In the genomic region with DNA sequence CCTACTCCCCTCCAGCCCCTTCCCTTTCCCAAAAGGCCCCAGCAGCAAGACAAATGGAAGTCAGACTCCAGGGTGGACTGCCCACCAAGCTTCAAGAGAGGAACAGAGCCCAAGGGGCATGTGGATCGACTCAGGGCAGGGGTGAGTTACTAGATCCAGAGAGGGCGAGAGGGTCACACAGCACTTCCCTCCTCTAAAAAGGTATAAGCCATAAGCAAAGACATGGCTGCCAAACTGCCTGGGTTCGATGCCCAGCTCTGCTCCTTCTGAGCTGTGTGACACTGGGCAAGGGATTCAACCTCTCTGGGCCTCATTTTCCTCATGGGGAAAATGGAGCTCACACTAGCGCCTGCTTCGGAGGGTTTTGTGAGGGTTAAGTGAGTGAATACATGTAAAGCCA, we compare ENCODE assay signal across 13 cellular contexts. TPM values are rescaled to one million over a fixed set of nuclear protein-coding genes. Genes with fewer than 3 reads are reported as not detected.
A peak's percentile ranks its signal among the peaks of the same experiment; 100 is the strongest.
DNase-seq lines count a peak whose midpoint lies in the region; ATAC-seq, FAIRE-seq and TF ChIP-seq lines count a peak whose summit lies in the region.
"Had no signal": no experiment of that assay in that cellular context is flagged by ENCODE, and none has a peak within 500 bp of the region (broad histone marks: within the 10 kb centered on the region; RNA-seq: fewer than 3 reads in every experiment).

No MANE protein-coding gene starts in this region.

- no peaks in the 10 kb centered on the region for H3K27me3 Mint-ChIP-seq in stimulated activated naive B cell treated with anti-CD40 and anti-IgM and Interleukin-4, amounts not matched to agents 10 μg/mL and 1 μg/mL and 100 μg/mL, for 72 hours
- peaks cover 27% of the 10 kb centered on the region for H3K27me3 Mint-ChIP-seq in H9 (ENCODE audit: low read depth)

- H3K27ac ChIP-seq in HUES6 (ENCODE audit: low read depth, low read length) (peak overlapping the region; percentile 68; the same call in 1 of the 2 replicates), K562 (ENCODE audit: extremely low read depth, low read depth, low read length) (no peak overlapping the region), lower lobe of right lung (peak overlapping the region; percentile 77), H9 (ENCODE audit: insufficient read length, low read depth, low read length) (no peak overlapping the region)
- H3K27ac ChIP-seq: KMS-11 had no signal

- no peak overlapping the region for H3K14ac ChIP-seq in H9 (ENCODE audit: insufficient read depth, low read length)

- no peak for TF ChIP-seq CTCF in K562 (IDR thresholded peaks at IDR 0.05 in 2 of 3, conservative IDR thresholded peaks at IDR 0.05 in 1 of 3; ENCODE audit: insufficient read depth in 2 of 3, low read depth in 1 of 3, low read length in 3 of 3)
- TF ChIP-seq CTCF in lower lobe of right lung (IDR thresholded peaks at IDR 0.05): no peak
- TF ChIP-seq CTCF in H9 (conservative IDR thresholded peaks at IDR 0.05): no peak

- H4K91ac ChIP-seq in H9 (ENCODE audit: insufficient read length, low read depth, low read length): no peak overlapping the region

- H3K9me3 ChIP-seq in HUES6 (ENCODE audit: control insufficient read depth, insufficient read depth, low read depth, low read length) (no peaks in the 10 kb centered on the region), K562 (replicated peaks; ENCODE audit: control insufficient read depth, insufficient read depth, low read depth, low read length) (no peaks in the 10 kb centered on the region), lower lobe of right lung (no peaks in the 10 kb centered on the region), H9 (ENCODE audit: control insufficient read depth, low read depth, low read length) (no peaks in the 10 kb centered on the region)
- H3K9me3 ChIP-seq: mucosa of descending colon had no signal

- H4K8ac ChIP-seq in H9 (replicated peaks; ENCODE audit: insufficient read length, low read depth, low read length): no peak overlapping the region

- H2BK5ac ChIP-seq in H9 (ENCODE audit: insufficient read length, low read length): no peak overlapping the region

- peaks cover 45 to 79% of the 10 kb centered on the region in 2 donors for H3K4me1 Mint-ChIP-seq in stimulated activated naive B cell treated with anti-CD40 and anti-IgM and Interleukin-4, amounts not matched to agents 10 μg/mL and 1 μg/mL and 100 μg/mL, for 72 hours
- peaks cover 41 to 51% of the 10 kb centered on the region in 2 experiments for H3K4me1 Mint-ChIP-seq in H9

- H2AFZ ChIP-seq in K562 (ENCODE audit: low read depth, low read length) (no peak overlapping the region), H9 (ENCODE audit: low read length) (no peak overlapping the region)

- H3K9me3 Mint-ChIP-seq in stimulated activated naive B cell treated with anti-CD40 and anti-IgM and Interleukin-4, amounts not matched to agents 10 μg/mL and 1 μg/mL and 100 μg/mL, for 72 hours: peaks cover 0 to 4% of the 10 kb centered on the region in 2 donors
- peaks cover 0 to 2% of the 10 kb centered on the region in 2 experiments; a peak in 1 of 5 replicates for H3K9me3 Mint-ChIP-seq in H9

- H3K4me2 ChIP-seq in K562 (ENCODE audit: insufficient read depth, low read length) (no peak overlapping the region), H9 (ENCODE audit: insufficient read depth, insufficient read length, low read length) (no peak overlapping the region)
- H3K4me2 ChIP-seq: KMS-11 had no signal

- WGBS in K562 (ENCODE audit: insufficient coverage, low coverage, missing lambda C conversion rate): 95% methylated on average over 5 of the region's 5 CpGs
- no CpG with 5 or more reads among the region's 5 CpGs for WGBS in H9 (ENCODE audit: extremely low coverage, insufficient read length, low lambda C conversion rate)

- H4K5ac ChIP-seq in H9 (ENCODE audit: insufficient read length, low read depth, low read length): no peak overlapping the region

- no peak overlapping the region for H2BK12ac ChIP-seq in H9 (ENCODE audit: insufficient read length, low read depth, low read length)

- no peak overlapping the region for H3K23ac ChIP-seq in H9 (ENCODE audit: insufficient read length, low read depth, low read length)

- H3K27me3 ChIP-seq in HUES6 (ENCODE audit: control insufficient read depth, insufficient read depth, low read length) (peaks cover 5% of the 10 kb centered on the region; the same call in 1 of the 2 replicates), K562 (ENCODE audit: control insufficient read depth in 2 of 2, insufficient read depth in 2 of 2, low read length in 2 of 2) (no peaks in the 10 kb centered on the region), lower lobe of right lung (ENCODE audit: low read depth) (peaks cover 23% of the 10 kb centered on the region), H9 (ENCODE audit: insufficient read depth, low read length) (no peaks in the 10 kb centered on the region; the same call in 1 of the 2 replicates)

- peak overlapping the region; percentile 11 for H3K9ac ChIP-seq in HUES6 (ENCODE audit: low read length)
- H3K9ac ChIP-seq in K562 (ENCODE audit: insufficient read depth in 1 of 2, low read depth in 2 of 2, low read length in 2 of 2): no peak overlapping the region; a peak in 1 of 4 replicates
- no peak overlapping the region for H3K9ac ChIP-seq in H9 (ENCODE audit: extremely low read depth, insufficient read length, low read length)
- H3K9ac ChIP-seq: KMS-11 had no signal

- no peak for TF ChIP-seq RAD21 in K562 (CRISPR knock-in tag; conservative IDR thresholded peaks at IDR 0.05 in 1 of 2, IDR thresholded peaks at IDR 0.05 in 1 of 2)

- H2AK5ac ChIP-seq in H9 (ENCODE audit: insufficient read length, low read length): no peak overlapping the region

- peak overlapping the region; percentile 94 to 95 for H3K4me3 Mint-ChIP-seq in stimulated activated naive B cell treated with anti-CD40 and anti-IgM and Interleukin-4, amounts not matched to agents 10 μg/mL and 1 μg/mL and 100 μg/mL, for 72 hours
- peak overlapping the region in 1 of 2 experiments; percentile 61; a peak in 3 of 5 replicates for H3K4me3 Mint-ChIP-seq in H9

- no peak for ATAC-seq in K562
- no peak for ATAC-seq in lower lobe of right lung
- no peak for ATAC-seq in stimulated activated naive B cell treated with anti-CD40 and anti-IgM and Interleukin-4, amounts not matched to agents 10 μg/mL and 1 μg/mL and 100 μg/mL, for 72 hours (replicated peaks)
- no peak for ATAC-seq in GM21529 (IDR thresholded peaks at IDR 0.05; ENCODE audit: unreplicated experiment)
- ATAC-seq: mucosa of descending colon had no signal

- in situ Hi-C loops in K562 (cut with MboI): no loop called here

- CTCF ChIA-PET in K562 (lab: Yijun Ruan, JAX; ENCODE audit: low intra/inter-chr PET ratio): interaction anchor here (0.6 kb wide), 1 partner anchor 8 kb away, joined by 3 read pairs; no protein-coding TSS in a partner anchor

- H4K20me1 ChIP-seq in K562 (replicated peaks; ENCODE audit: control insufficient read depth, insufficient read depth, low read length) (no peaks in the 10 kb centered on the region), H9 (ENCODE audit: control insufficient read depth, insufficient read depth, insufficient read length) (no peaks in the 10 kb centered on the region)

- H3K4ac ChIP-seq in H9 (ENCODE audit: low read depth, low read length): no peak overlapping the region

- BruUV-seq in K562 (replicated peaks; lab: Mats Ljungman, UMichigan): no TSS peak

- no peaks in the 10 kb centered on the region for H3K36me3 ChIP-seq in HUES6 (ENCODE audit: control insufficient read depth, insufficient read depth, low read length)
- peaks cover 31% of the 10 kb centered on the region; the same call in 2 of the 3 replicates for H3K36me3 ChIP-seq in K562 (ENCODE audit: control insufficient read depth, insufficient read depth, low read length)
- no peaks in the 10 kb centered on the region for H3K36me3 ChIP-seq in lower lobe of right lung

- peak overlapping the region; percentile 47 for H3K27ac Mint-ChIP-seq in stimulated activated naive B cell treated with anti-CD40 and anti-IgM and Interleukin-4, amounts not matched to agents 10 μg/mL and 1 μg/mL and 100 μg/mL, for 72 hours
- no peak overlapping the region; a peak in 1 of 7 replicates for H3K27ac Mint-ChIP-seq in H9

- no peak overlapping the region for H2BK20ac ChIP-seq in H9 (ENCODE audit: low read depth, low read length, poor library complexity, severe bottlenecking)

- H2BK120ac ChIP-seq in H9 (ENCODE audit: low read depth, low read length, poor library complexity, severe bottlenecking): no peak overlapping the region

- no peak overlapping the region for H3K18ac ChIP-seq in H9 (ENCODE audit: insufficient read length, low read depth, low read length)

- H3K56ac ChIP-seq in H9 (ENCODE audit: insufficient read length, low read depth, low read length): no peak overlapping the region

- TF ChIP-seq EP300 in K562 (IDR thresholded peaks at IDR 0.05; ENCODE audit: low read length): no peak

- DNase-seq in K562 (ENCODE audit: extremely low read depth in 1 of 4, low spot score in 3 of 4) (peak in 1 of 4 experiments; percentile 4), lower lobe of right lung (no peak), LoVo (ENCODE audit: low spot score) (no peak), H9 (no peak), GF-D8 (lab: John Stamatoyannopoulos, UW) (no peak)
- DNase-seq in stimulated activated naive B cell treated with anti-CD40 and anti-IgM and Interleukin-4, amounts not matched to agents 10 μg/mL and 1 μg/mL and 100 μg/mL, for 72 hours: no peak
- DNase-seq: mucosa of descending colon, SHP77 treated with DMSO at 0.1 percent for 48 hours had no signal

- TF ChIP-seq POLR2A in K562 (conservative IDR thresholded peaks at IDR 0.05): no peak

- H3K79me2 ChIP-seq in K562 (ENCODE audit: control insufficient read depth, insufficient read depth, low read length) (peaks cover 39% of the 10 kb centered on the region), H9 (ENCODE audit: insufficient read depth, low read length) (no peaks in the 10 kb centered on the region)

- H3K79me1 ChIP-seq in H9 (ENCODE audit: insufficient read depth, low read depth, low read length, poor library complexity, severe bottlenecking): no peaks in the 10 kb centered on the region

- H3K4me3 ChIP-seq in HUES6 (ENCODE audit: low read depth, low read length) (peak overlapping the region; percentile 22; the same call in 1 of the 2 replicates), K562 (no peak overlapping the region), lower lobe of right lung (peak overlapping the region; percentile 58)
- H3K4me3 ChIP-seq: mucosa of descending colon had no signal

- no peak for FAIRE-seq in K562 (lab: Jason Lieb, UNC)
- FAIRE-seq: colon, H54 had no signal

- POLR2A ChIA-PET in K562 (lab: Yijun Ruan, JAX): interaction anchor here (0.6 to 1.0 kb wide), 3 partner anchors 9 to 122 kb away, joined by 3 to 4 read pairs (median 4); a partner anchor contains a TSS

- peaks cover 11% of the 10 kb centered on the region for H3K23me2 ChIP-seq in H9 (ENCODE audit: insufficient read length, low read depth, low read length, poor library complexity, severe bottlenecking)

- H3K36me3 Mint-ChIP-seq in stimulated activated naive B cell treated with anti-CD40 and anti-IgM and Interleukin-4, amounts not matched to agents 10 μg/mL and 1 μg/mL and 100 μg/mL, for 72 hours: peaks cover 56 to 71% of the 10 kb centered on the region in 2 donors
- no peaks in the 10 kb centered on the region; a peak in 2 of 7 replicates for H3K36me3 Mint-ChIP-seq in H9 (ENCODE audit: insufficient read depth in 1 of 3, low read depth in 3 of 3)

- H3T11ph ChIP-seq in H9 (ENCODE audit: low read length): no peak overlapping the region

- intact Hi-C loops in K562 (cut with micrococcal nuclease): no loop called here
- intact Hi-C loops in lower lobe of right lung (cut with DNase I): no loop called here

- no peaks in the 10 kb centered on the region for H3K9me1 ChIP-seq in K562 (ENCODE audit: control insufficient read depth, insufficient read depth, low read length)

- no peak overlapping the region for H2BK15ac ChIP-seq in H9 (ENCODE audit: low read depth, low read length)

- peaks cover 41% of the 10 kb centered on the region for H3K4me1 ChIP-seq in HUES6 (ENCODE audit: control insufficient read depth, insufficient read depth, low read length)
- peaks cover 10 to 54% of the 10 kb centered on the region in 2 experiments; a peak in 4 of 5 replicates for H3K4me1 ChIP-seq in K562 (replicated peaks in 1 of 2; ENCODE audit: control insufficient read depth in 2 of 2, insufficient read depth in 2 of 2, low read length in 2 of 2)
- peaks cover 31% of the 10 kb centered on the region for H3K4me1 ChIP-seq in lower lobe of right lung
- H3K4me1 ChIP-seq in H9 (ENCODE audit: insufficient read depth, low read length): peaks cover 3% of the 10 kb centered on the region; the same call in 1 of the 2 replicates

RNA-seq across cellular contexts. Expression of a gene that starts 3.8 kb away (rescaled TPM):
- total RNA-seq in K562 (2011; cell fraction: chromatin; rRNA removed; ENCODE audit: low replicate concordance): 6.6 and 11.8 TPM in 2 replicates
- 9.3 and 13.7 TPM in 2 replicates for total RNA-seq in K562 (2011; cell fraction: nucleolus; rRNA removed)
- total RNA-seq in K562 (2011; cell fraction: nucleoplasm; rRNA removed): 11.6 and 12.5 TPM in 2 replicates
- total RNA-seq in K562 (2014; rRNA removed): 60.7 and 74.0 TPM in 2 replicates
- 0.80 and 1.7 TPM in 2 replicates for total RNA-seq in K562 (2014; rRNA removed; fragmentation: Illumina TruSeq; extraction: Trizol)
- total RNA-seq in K562 (2015; rRNA removed; fragmentation: Illumina TruSeq; extraction: Trizol): 6.5 and 7.5 TPM in 2 replicates
- total RNA-seq in K562 (2021): 107 TPM in 2 replicates
- 24.7 and 26.4 TPM in 2 replicates for polyA plus RNA-seq in K562 (2011; rRNA removed)
- polyA plus RNA-seq in K562 (2011; cell fraction: cytosol; rRNA removed): 41.0 and 143 TPM in 2 replicates
- polyA plus RNA-seq in K562 (2011; cell fraction: nucleus; rRNA removed): 21.3 and 32.8 TPM in 2 replicates
- 67.8 and 104 TPM in 2 replicates for polyA plus RNA-seq in K562 (2012)
- polyA plus RNA-seq in K562 (2014; fragmentation: Illumina TruSeq; extraction: Trizol): 12.1 and 31.5 TPM in 2 replicates
- 1 to 10 TPM in 1 of 2 experiments, under 1 TPM in 1; 0.44 to 1.1 TPM for polyA plus RNA-seq in K562 (2014; fragmentation: Nextera tagmentation; extraction: Ambion mirVana)
- polyA plus RNA-seq in K562 (2014; rRNA removed): 179 and 181 TPM in 2 replicates
- polyA minus RNA-seq in K562 (2011; rRNA and poly(A)+ RNA removed): 1.6 and 1.9 TPM in 2 replicates
- polyA minus RNA-seq in K562 (2011; cell fraction: cytosol; rRNA and poly(A)+ RNA removed): 10.9 and 22.5 TPM in 2 replicates
- 5.1 and 10.1 TPM in 2 replicates for polyA minus RNA-seq in K562 (2011; cell fraction: nucleus; rRNA and poly(A)+ RNA removed)
- total RNA-seq in lower lobe of right lung: 65.0 TPM
- total RNA-seq in H9 (2021): 18.3 and 19.6 TPM in 2 replicates

RNA-seq across cellular contexts. Expression of a gene that starts 12.0 kb away (rescaled TPM):
- total RNA-seq in K562 (2011; cell fraction: chromatin; rRNA removed; ENCODE audit: low replicate concordance): 0.49 and 2.1 TPM in 2 replicates
- 1.7 and 3.2 TPM in 2 replicates for total RNA-seq in K562 (2011; cell fraction: nucleolus; rRNA removed)
- total RNA-seq in K562 (2011; cell fraction: nucleoplasm; rRNA removed): 0.73 and 4.7 TPM in 2 replicates
- total RNA-seq in K562 (2014; rRNA removed): 1.0 and 3.5 TPM in 2 replicates
- total RNA-seq in K562 (2014; rRNA removed; fragmentation: Illumina TruSeq; extraction: Trizol): 0.38 and 0.84 TPM in 2 replicates
- total RNA-seq in K562 (2015; rRNA removed; fragmentation: Illumina TruSeq; extraction: Trizol): 0.65 and 1.4 TPM in 2 replicates
- 1.9 and 2.1 TPM in 2 replicates for total RNA-seq in K562 (2021)
- polyA plus RNA-seq in K562 (2011; rRNA removed): 4.5 and 4.6 TPM in 2 replicates
- 3.5 and 6.8 TPM in 2 replicates for polyA plus RNA-seq in K562 (2011; cell fraction: cytosol; rRNA removed)
- polyA plus RNA-seq in K562 (2011; cell fraction: nucleus; rRNA removed): 3.8 and 4.9 TPM in 2 replicates
- polyA plus RNA-seq in K562 (2012): 0.69 and 1.3 TPM in 2 replicates
- 3.6 and 4.4 TPM in 2 replicates for polyA plus RNA-seq in K562 (2014; fragmentation: Illumina TruSeq; extraction: Trizol)
- polyA plus RNA-seq in K562 (2014; fragmentation: Nextera tagmentation; extraction: Ambion mirVana): 1 to 10 TPM; 3.4 to 4.1 TPM
- polyA plus RNA-seq in K562 (2014; rRNA removed): 0.93 and 1.6 TPM in 2 replicates
- polyA minus RNA-seq in K562 (2011; rRNA and poly(A)+ RNA removed): 1.9 and 3.0 TPM in 2 replicates
- polyA minus RNA-seq in K562 (2011; cell fraction: cytosol; rRNA and poly(A)+ RNA removed): 4.6 TPM in 1 of 2 replicates, not detected in the other
- 0.40 and 2.0 TPM in 2 replicates for polyA minus RNA-seq in K562 (2011; cell fraction: nucleus; rRNA and poly(A)+ RNA removed)
- total RNA-seq in lower lobe of right lung: 202 TPM
- total RNA-seq in H9 (2021): 283 and 287 TPM in 2 replicates

RNA-seq across cellular contexts. Expression of a gene that starts 28.4 kb away (rescaled TPM):
- 5.0 and 8.4 TPM in 2 replicates for total RNA-seq in K562 (2011; cell fraction: chromatin; rRNA removed; ENCODE audit: low replicate concordance)
- total RNA-seq in K562 (2011; cell fraction: nucleolus; rRNA removed): 4.9 and 7.2 TPM in 2 replicates
- 5.0 and 6.9 TPM in 2 replicates for total RNA-seq in K562 (2011; cell fraction: nucleoplasm; rRNA removed)
- 4.1 and 4.6 TPM in 2 replicates for total RNA-seq in K562 (2014; rRNA removed)
- total RNA-seq in K562 (2014; rRNA removed; fragmentation: Illumina TruSeq; extraction: Trizol): 1.1 and 1.6 TPM in 2 replicates
- 2.2 and 2.3 TPM in 2 replicates for total RNA-seq in K562 (2015; rRNA removed; fragmentation: Illumina TruSeq; extraction: Trizol)
- total RNA-seq in K562 (2021): 5.7 and 6.2 TPM in 2 replicates
- 3.1 and 3.6 TPM in 2 replicates for polyA plus RNA-seq in K562 (2011; rRNA removed)
- polyA plus RNA-seq in K562 (2011; cell fraction: cytosol; rRNA removed): 5.9 and 11.0 TPM in 2 replicates
- 5.7 and 8.6 TPM in 2 replicates for polyA plus RNA-seq in K562 (2011; cell fraction: nucleus; rRNA removed)
- 1.1 and 3.6 TPM in 2 replicates for polyA plus RNA-seq in K562 (2012)
- polyA plus RNA-seq in K562 (2014; fragmentation: Illumina TruSeq; extraction: Trizol): 3.8 and 5.0 TPM in 2 replicates
- polyA plus RNA-seq in K562 (2014; fragmentation: Nextera tagmentation; extraction: Ambion mirVana): under 1 TPM; 0.10 to 0.29 TPM
- polyA plus RNA-seq in K562 (2014; rRNA removed): 4.2 and 5.5 TPM in 2 replicates
- 2.2 and 2.6 TPM in 2 replicates for polyA minus RNA-seq in K562 (2011; rRNA and poly(A)+ RNA removed)
- polyA minus RNA-seq in K562 (2011; cell fraction: cytosol; rRNA and poly(A)+ RNA removed): 1.0 and 2.2 TPM in 2 replicates
- polyA minus RNA-seq in K562 (2011; cell fraction: nucleus; rRNA and poly(A)+ RNA removed): 2.0 and 2.7 TPM in 2 replicates
- total RNA-seq in lower lobe of right lung: not detected
- total RNA-seq in H9 (2021): 12.0 and 13.1 TPM in 2 replicates

RNA-seq across cellular contexts. Expression of a gene that starts 51.7 kb away (rescaled TPM):
- not detected in 2 replicates for total RNA-seq in K562 (2011; cell fraction: chromatin; rRNA removed; ENCODE audit: low replicate concordance)
- not detected in 2 replicates for total RNA-seq in K562 (2011; cell fraction: nucleolus; rRNA removed)
- not detected in 2 replicates for total RNA-seq in K562 (2011; cell fraction: nucleoplasm; rRNA removed)
- not detected in 2 replicates for total RNA-seq in K562 (2014; rRNA removed)
- total RNA-seq in K562 (2014; rRNA removed; fragmentation: Illumina TruSeq; extraction: Trizol): not detected in 2 replicates
- total RNA-seq in K562 (2015; rRNA removed; fragmentation: Illumina TruSeq; extraction: Trizol): not detected in 2 replicates
- not detected in 2 replicates for total RNA-seq in K562 (2021)
- polyA plus RNA-seq in K562 (2011; rRNA removed): not detected in 2 replicates
- 0.57 TPM in 1 of 2 replicates, not detected in the other for polyA plus RNA-seq in K562 (2011; cell fraction: cytosol; rRNA removed)
- polyA plus RNA-seq in K562 (2011; cell fraction: nucleus; rRNA removed): not detected in 2 replicates
- 0.29 TPM in 1 of 2 replicates, not detected in the other for polyA plus RNA-seq in K562 (2012)
- polyA plus RNA-seq in K562 (2014; fragmentation: Illumina TruSeq; extraction: Trizol): not detected in 2 replicates
- polyA plus RNA-seq in K562 (2014; fragmentation: Nextera tagmentation; extraction: Ambion mirVana): not detected
- polyA plus RNA-seq in K562 (2014; rRNA removed): 3.2 TPM in 1 of 2 replicates, not detected in the other
- not detected in 2 replicates for polyA minus RNA-seq in K562 (2011; rRNA and poly(A)+ RNA removed)
- not detected in 2 replicates for polyA minus RNA-seq in K562 (2011; cell fraction: cytosol; rRNA and poly(A)+ RNA removed)
- polyA minus RNA-seq in K562 (2011; cell fraction: nucleus; rRNA and poly(A)+ RNA removed): 0.81 TPM in 1 of 2 replicates, not detected in the other
- total RNA-seq in lower lobe of right lung: 35.6 TPM
- total RNA-seq in H9 (2021): 1.2 TPM in 1 of 2 replicates, not detected in the other

Comparison
In these comparisons a context has a peak if more than half of its experiments do, and no peak if none do; other contexts are left out.
1. H3K27ac ChIP-seq: peak in HUES6 (single experiment) and lower lobe of right lung (single experiment); none in K562 (single experiment) and H9 (single experiment).
2. RNA of a gene that starts 12.0 kb away (total RNA-seq): 283 to 287 TPM in H9 and 202 TPM in lower lobe of right lung (single experiment); 0.38 to 4.7 TPM in K562; every median in the first group is over 10 times any median in the second.